Comparison of ENCODE assay signal across 9 cellular contexts in the genomic region with DNA sequence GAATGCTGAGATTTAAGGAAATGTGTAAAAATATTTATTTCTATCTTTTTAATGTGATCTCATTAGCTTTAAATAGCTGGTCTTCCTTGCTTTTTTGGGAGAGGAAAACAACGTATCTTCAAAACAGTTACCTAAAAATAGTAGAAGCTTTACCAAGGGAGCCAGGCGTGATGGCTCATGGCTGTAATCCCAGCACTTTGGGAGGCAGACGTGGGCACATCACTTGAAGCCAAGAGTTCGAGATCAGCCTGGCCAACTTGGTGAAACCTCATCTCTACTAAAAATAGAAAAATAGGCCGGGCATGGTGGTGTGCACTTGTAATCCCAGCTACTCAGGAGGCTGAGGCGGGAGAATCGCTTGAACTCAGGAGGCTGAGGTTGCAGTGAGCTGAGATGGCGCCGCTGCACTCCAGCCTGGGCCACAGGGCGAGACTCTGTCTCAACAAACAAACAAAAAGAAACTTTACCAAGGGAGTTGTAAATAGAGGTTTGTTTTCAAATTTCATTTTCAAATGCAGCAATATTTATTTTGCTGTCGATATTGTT. TPM values are rescaled to one million over a fixed set of nuclear protein-coding genes. Genes with fewer than 3 reads are reported as not detected.
A peak's percentile ranks its signal among the peaks of the same experiment; 100 is the strongest.
DNase-seq lines count a peak whose midpoint lies in the region; ATAC-seq and TF ChIP-seq lines count a peak whose summit lies in the region.
"Had no signal": no experiment of that assay in that cellular context is flagged by ENCODE, and none has a peak within 500 bp of the region (broad histone marks: within the 10 kb centered on the region; RNA-seq: fewer than 3 reads in every experiment).

No MANE protein-coding gene starts in this region.

- no peak for TF ChIP-seq POLR2A in gastrocnemius medialis (IDR thresholded peaks at IDR 0.05)

- peaks cover 45% of the 10 kb centered on the region for H3K4me1 ChIP-seq in CD4-positive, alpha-beta memory T cell (ENCODE audit: insufficient read depth, low read length)
- H3K4me1 ChIP-seq in PC-3 (ENCODE audit: insufficient read depth, low read length) (peaks cover 68% of the 10 kb centered on the region), fibroblast of lung (ENCODE audit: control insufficient read depth, extremely low read depth, insufficient read depth, low read length) (peaks cover 7% of the 10 kb centered on the region), gastrocnemius medialis (no peaks in the 10 kb centered on the region)

- no peak overlapping the region for H3K4me3 ChIP-seq in CD4-positive, alpha-beta memory T cell (ENCODE audit: low read length in 2 of 2)
- H3K4me3 ChIP-seq in PC-3 (ENCODE audit: low read length) (peak overlapping the region; percentile 62; the same call in 1 of the 2 replicates), fibroblast of lung (replicated peaks in 1 of 4; ENCODE audit: control extremely low read depth in 1 of 4, insufficient read depth in 1 of 4, low read depth in 3 of 4, low read length in 4 of 4) (no peak overlapping the region), gastrocnemius medialis (no peak overlapping the region)

- H3K27me3 ChIP-seq in CD4-positive, alpha-beta memory T cell (ENCODE audit: insufficient read depth, low read length), result no peaks in the 10 kb centered on the region
- H3K27me3 ChIP-seq in PC-3 (ENCODE audit: low read length) (no peaks in the 10 kb centered on the region), fibroblast of lung (ENCODE audit: control insufficient read depth, insufficient read depth, low read length) (no peaks in the 10 kb centered on the region), gastrocnemius medialis (no peaks in the 10 kb centered on the region)

- H3K4me2 ChIP-seq in PC-3 (ENCODE audit: low read length) (peak overlapping the region; percentile 84), fibroblast of lung (ENCODE audit: extremely low read depth, insufficient read depth, low read length) (no peak overlapping the region)

- intact Hi-C loops in CD4-positive, alpha-beta memory T cell (cut with micrococcal nuclease), result loop anchor here (5.0 to 10.0 kb wide), 3 partner anchors 74 to 752 kb away; no protein-coding TSS in a partner anchor
- intact Hi-C loops in PC-3 (cut with micrococcal nuclease), result loop anchor here (5.0 kb wide), 2 partner anchors 154 to 659 kb away; a partner anchor contains a TSS
- intact Hi-C loops in gastrocnemius medialis (cut with DNase I; ENCODE audit: low total_unique reads), result loop anchor here (5.0 kb wide), 1 partner anchor 69 kb away; no protein-coding TSS in a partner anchor

- H4K20me1 ChIP-seq in PC-3 (ENCODE audit: low read length) (no peaks in the 10 kb centered on the region), fibroblast of lung (ENCODE audit: control insufficient read depth, extremely low read depth, insufficient read depth, low read length) (no peaks in the 10 kb centered on the region)

- H2AFZ ChIP-seq in PC-3 (ENCODE audit: low read length), result peak overlapping the region; percentile 62
- H2AFZ ChIP-seq in fibroblast of lung (ENCODE audit: low read length), result no peak overlapping the region

- peaks cover 24% of the 10 kb centered on the region for H3K79me2 ChIP-seq in PC-3 (ENCODE audit: low read length)
- peaks cover 1% of the 10 kb centered on the region for H3K79me2 ChIP-seq in fibroblast of lung (ENCODE audit: control insufficient read depth, insufficient read depth, low read length)

- H3K9me2 ChIP-seq in PC-3 (replicated peaks; ENCODE audit: low read length), result no peaks in the 10 kb centered on the region

- H3K27me3 Mint-ChIP-seq in CD4-positive, alpha-beta memory T cell, result no peaks in the 10 kb centered on the region
- H3K27me3 Mint-ChIP-seq in activated naive CD4-positive, alpha-beta T cell treated with anti-CD3 and anti-CD28 coated beads, Interleukin-2, amount 10 ng/mL, durations not matched to agents 7 days and 5 days, result peaks cover 18% of the 10 kb centered on the region

- BruUV-seq in PC-3 (replicated peaks; lab: Mats Ljungman, UMichigan), result no TSS peak

- H3K27ac ChIP-seq in CD4-positive, alpha-beta memory T cell (ENCODE audit: low read depth, low read length), result peak overlapping the region; percentile 51
- H3K27ac ChIP-seq in PC-3 (ENCODE audit: low read length), result peak overlapping the region; percentile 86
- peak overlapping the region; percentile 92 for H3K27ac ChIP-seq in fibroblast of lung (ENCODE audit: insufficient read depth, low read length)
- H3K27ac ChIP-seq in gastrocnemius medialis, result peak overlapping the region; percentile 11 to 71 (median 65)
- H3K27ac ChIP-seq: neutrophil had no signal

- CTCF ChIA-PET in CD4-positive, alpha-beta memory T cell (lab: Charles Lee; ENCODE audit: partially characterized antibody), result interaction anchor here (1.1 to 5.2 kb wide), 4 partner anchors 108 to 147 kb away, joined by 3 to 61 read pairs (median 6); no protein-coding TSS in a partner anchor
- CTCF ChIA-PET in PC-3 (lab: Charles Lee), result no interaction called here
- CTCF ChIA-PET in activated naive CD4-positive, alpha-beta T cell treated with anti-CD3 and anti-CD28 coated beads, Interleukin-2, amount 10 ng/mL, durations not matched to agents 7 days and 5 days (lab: Charles Lee), result interaction anchor here (0.8 to 1.7 kb wide), 4 partner anchors 25 to 129 kb away, joined by 3 to 4 read pairs (median 4); no protein-coding TSS in a partner anchor

- ATAC-seq in PC-3 (no peak), gastrocnemius medialis (no peak)

- H3K4me3 Mint-ChIP-seq in CD4-positive, alpha-beta memory T cell, result peak overlapping the region; percentile 46 to 90 (median 88)
- H3K4me3 Mint-ChIP-seq in activated naive CD4-positive, alpha-beta T cell treated with anti-CD3 and anti-CD28 coated beads, Interleukin-2, amount 10 ng/mL, durations not matched to agents 7 days and 5 days, result no peak overlapping the region

- peaks cover 33% of the 10 kb centered on the region for H3F3A ChIP-seq in PC-3 (ENCODE audit: low read length, unreplicated experiment)

- no peaks in the 10 kb centered on the region for H3K36me3 Mint-ChIP-seq in CD4-positive, alpha-beta memory T cell
- no peaks in the 10 kb centered on the region for H3K36me3 Mint-ChIP-seq in activated naive CD4-positive, alpha-beta T cell treated with anti-CD3 and anti-CD28 coated beads, Interleukin-2, amount 10 ng/mL, durations not matched to agents 7 days and 5 days

- H3K9me3 Mint-ChIP-seq in CD4-positive, alpha-beta memory T cell, result peaks cover 0 to under 1% (median 0%) of the 10 kb centered on the region in 8 donors
- H3K9me3 Mint-ChIP-seq in activated naive CD4-positive, alpha-beta T cell treated with anti-CD3 and anti-CD28 coated beads, Interleukin-2, amount 10 ng/mL, durations not matched to agents 7 days and 5 days, result no peaks in the 10 kb centered on the region

- in situ Hi-C loops in gastrocnemius medialis (cut with MboI; ENCODE audit: low sequenced_read_pairs in 4 of 4), result loop anchor here (5.0 kb wide), 2 partner anchors 209 to 214 kb away; no protein-coding TSS in a partner anchor

- DNase-seq in CD4-positive, alpha-beta memory T cell, result no peak
- DNase-seq in PC-3 (no peak), fibroblast of lung (ENCODE audit: low read depth in 2 of 2) (no peak), gastrocnemius medialis (no peak), hypothalamus (lab: John Stamatoyannopoulos, UW) (no peak), kidney glomerular epithelial cell (lab: John Stamatoyannopoulos, UW) (no peak), RPMI8226 (no peak)
- DNase-seq in activated naive CD4-positive, alpha-beta T cell treated with anti-CD3 and anti-CD28 coated beads, Interleukin-2, amount 10 ng/mL, durations not matched to agents 7 days and 5 days, result no peak

- POLR2A ChIA-PET in CD4-positive, alpha-beta memory T cell (lab: Charles Lee; ENCODE audit: partially characterized antibody), result interaction anchor here (1.0 to 4.0 kb wide), 5 partner anchors 25 to 126 kb away, joined by 3 to 16 read pairs (median 5); no protein-coding TSS in a partner anchor
- POLR2A ChIA-PET in PC-3 (lab: Charles Lee; ENCODE audit: unreplicated experiment), result no interaction called here

- no peak for TF ChIP-seq CTCF in PC-3 (conservative IDR thresholded peaks at IDR 0.05; ENCODE audit: low read depth, low read length)
- no peak for TF ChIP-seq CTCF in fibroblast of lung (conservative IDR thresholded peaks at IDR 0.05 in 1 of 2, IDR thresholded peaks at IDR 0.05 in 1 of 2; ENCODE audit: low read depth in 1 of 2, low read length in 2 of 2)
- TF ChIP-seq CTCF in gastrocnemius medialis (IDR thresholded peaks at IDR 0.05 in 4 of 5, conservative IDR thresholded peaks at IDR 0.05 in 1 of 5), result no peak

- no peaks in the 10 kb centered on the region for H3K9me3 ChIP-seq in CD4-positive, alpha-beta memory T cell (ENCODE audit: control insufficient read depth in 1 of 2, low read length in 2 of 2)
- H3K9me3 ChIP-seq in PC-3 (ENCODE audit: low read length) (no peaks in the 10 kb centered on the region), fibroblast of lung (ENCODE audit: control insufficient read depth, insufficient read depth, low read depth, low read length) (no peaks in the 10 kb centered on the region), gastrocnemius medialis (no peaks in the 10 kb centered on the region)
- H3K9me3 ChIP-seq: neutrophil had no signal

- H3K9ac ChIP-seq in PC-3 (ENCODE audit: low read length) (peak overlapping the region; percentile 68), fibroblast of lung (ENCODE audit: insufficient read depth, low read length) (peak overlapping the region; percentile 51)

- H3K27ac Mint-ChIP-seq in CD4-positive, alpha-beta memory T cell, result peak overlapping the region in 6 of 7 donors; percentile 41 to 94 (median 78)
- H3K27ac Mint-ChIP-seq in activated naive CD4-positive, alpha-beta T cell treated with anti-CD3 and anti-CD28 coated beads, Interleukin-2, amount 10 ng/mL, durations not matched to agents 7 days and 5 days, result no peak overlapping the region

- no peaks in the 10 kb centered on the region for H3K36me3 ChIP-seq in CD4-positive, alpha-beta memory T cell (ENCODE audit: insufficient read depth, low read length)
- no peaks in the 10 kb centered on the region for H3K36me3 ChIP-seq in PC-3 (ENCODE audit: low read depth, low read length)
- no peaks in the 10 kb centered on the region for H3K36me3 ChIP-seq in fibroblast of lung (ENCODE audit: control insufficient read depth, insufficient read depth, low read length)
- H3K36me3 ChIP-seq in gastrocnemius medialis, result no peaks in the 10 kb centered on the region
- H3K36me3 ChIP-seq: neutrophil had no signal

- H3K4me1 Mint-ChIP-seq in CD4-positive, alpha-beta memory T cell, result peaks cover 35 to 70% (median 49%) of the 10 kb centered on the region in 4 donors
- peaks cover 33% of the 10 kb centered on the region for H3K4me1 Mint-ChIP-seq in activated naive CD4-positive, alpha-beta T cell treated with anti-CD3 and anti-CD28 coated beads, Interleukin-2, amount 10 ng/mL, durations not matched to agents 7 days and 5 days

RNA-seq across cellular contexts. Expression of a gene that starts 48.4 kb away (rescaled TPM):
- 100 to 1,000 TPM; 420 to 435 TPM for total RNA-seq in CD4-positive, alpha-beta memory T cell
- polyA plus RNA-seq in CD4-positive, alpha-beta memory T cell, result 100 to 1,000 TPM; 634 to 758 TPM
- total RNA-seq in PC-3 (2014; rRNA removed) (956 and 1,010 TPM in 2 replicates), fibroblast of lung (2,456 and 2,693 TPM in 2 replicates), gastrocnemius medialis (100 to 1,000 TPM; 242 to 379 (median 368) TPM)
- polyA plus RNA-seq in fibroblast of lung, result 1,736 and 3,450 TPM in 2 replicates
- 1,173 and 2,065 TPM in 2 replicates for polyA plus RNA-seq in fibroblast of lung (2012)
- 137 and 176 TPM in 2 replicates for polyA minus RNA-seq in fibroblast of lung (ENCODE audit: low replicate concordance)
